Comparison of ENCODE assay signal across 13 cellular contexts in the genomic region with DNA sequence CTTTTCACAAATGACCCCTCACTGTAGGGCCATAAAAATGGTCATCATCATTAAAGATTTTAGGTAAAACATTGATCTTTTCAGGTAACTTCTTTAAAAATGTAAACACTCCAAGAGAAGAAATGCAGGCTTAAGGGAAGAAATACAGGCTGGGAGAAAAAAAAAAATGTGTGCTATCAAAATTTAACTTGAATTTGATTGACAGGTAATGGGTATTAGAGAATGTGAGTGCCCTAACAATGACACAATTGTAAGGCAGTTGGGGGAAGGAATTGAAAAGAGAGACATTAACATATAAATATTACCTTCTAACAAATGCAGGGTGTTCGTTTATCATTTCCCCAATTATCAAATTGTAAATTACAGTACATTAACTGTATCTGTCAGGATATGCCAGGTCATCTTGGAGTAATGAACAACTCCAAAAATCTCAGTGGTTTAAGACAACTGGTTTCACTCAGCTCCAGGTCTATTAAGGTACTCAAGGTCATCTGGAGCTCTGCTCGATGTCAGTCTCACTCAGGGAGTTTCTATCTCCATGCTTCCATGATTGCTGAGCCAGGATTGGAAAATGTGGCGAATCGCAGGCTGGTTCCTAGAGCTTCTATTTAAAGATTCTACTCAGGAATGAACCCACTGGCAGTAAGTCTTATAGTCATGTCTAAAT. TPM values are rescaled to one million over a fixed set of nuclear protein-coding genes. Genes with fewer than 3 reads are reported as not detected.
A peak's percentile ranks its signal among the peaks of the same experiment; 100 is the strongest.
DNase-seq lines count a peak whose midpoint lies in the region; ATAC-seq and TF ChIP-seq lines count a peak whose summit lies in the region.
"Had no signal": no experiment of that assay in that cellular context is flagged by ENCODE, and none has a peak within 500 bp of the region (broad histone marks: within the 10 kb centered on the region; RNA-seq: fewer than 3 reads in every experiment).

No MANE protein-coding gene starts in this region.

- H3K4me3 ChIP-seq in right atrium auricular region (no peak overlapping the region), cardiac muscle cell (no peak overlapping the region), gastroesophageal sphincter (no peak overlapping the region)
- H3K4me3 ChIP-seq: BLaER1 treated with 17β-estradiol and CSF1 and Interleukin-3, amounts not matched to agents 10 nM and 100 nM had no signal

- TF ChIP-seq EP300 in gastroesophageal sphincter (IDR thresholded peaks at IDR 0.05): no peak

- intact Hi-C loops in Right ventricle myocardium superior (cut with DNase I): no loop called here
- intact Hi-C loops in left ventricle myocardium superior (cut with micrococcal nuclease): no loop called here

- ATAC-seq in Right ventricle myocardium superior (ENCODE audit: poor library complexity): peak; percentile 82
- peak; percentile 87 for ATAC-seq in left ventricle myocardium superior
- ATAC-seq in gastroesophageal sphincter: no peak

- WGBS in gastroesophageal sphincter (ENCODE audit: low coverage in 1 of 2), 2 donors: 54 to 88% methylated on average over 2 to 4 of the region's 4 CpGs

- H3K27ac ChIP-seq in right atrium auricular region (peak overlapping the region in 1 of 2 donors; percentile 52), cardiac muscle cell (peak overlapping the region; percentile 36), gastroesophageal sphincter (no peak overlapping the region)
- H3K27ac ChIP-seq: BLaER1 treated with 17β-estradiol and CSF1 and Interleukin-3, amounts not matched to agents 10 nM and 100 nM had no signal

- H3K36me3 ChIP-seq in right atrium auricular region (no peaks in the 10 kb centered on the region), cardiac muscle cell (no peaks in the 10 kb centered on the region), gastroesophageal sphincter (no peaks in the 10 kb centered on the region)
- H3K36me3 ChIP-seq: BLaER1 treated with 17β-estradiol and CSF1 and Interleukin-3, amounts not matched to agents 10 nM and 100 nM had no signal

- H3K27me3 ChIP-seq in right atrium auricular region (no peaks in the 10 kb centered on the region), cardiac muscle cell (no peaks in the 10 kb centered on the region), gastroesophageal sphincter (no peaks in the 10 kb centered on the region)
- H3K27me3 ChIP-seq: BLaER1 treated with 17β-estradiol and CSF1 and Interleukin-3, amounts not matched to agents 10 nM and 100 nM had no signal

- TF ChIP-seq POLR2A in gastroesophageal sphincter (IDR thresholded peaks at IDR 0.05): no peak

- H3K4me1 ChIP-seq in right atrium auricular region: peaks cover 0 to 13% of the 10 kb centered on the region in 2 donors
- peaks cover 17% of the 10 kb centered on the region for H3K4me1 ChIP-seq in cardiac muscle cell (ENCODE audit: low read depth)
- peaks cover 0 to 12% (median 0%) of the 10 kb centered on the region in 3 donors for H3K4me1 ChIP-seq in gastroesophageal sphincter

- no peaks in the 10 kb centered on the region for H3K9me3 ChIP-seq in right atrium auricular region
- H3K9me3 ChIP-seq in cardiac muscle cell (ENCODE audit: low read depth): no peaks in the 10 kb centered on the region
- H3K9me3 ChIP-seq in gastroesophageal sphincter: no peaks in the 10 kb centered on the region
- H3K9me3 ChIP-seq: BLaER1 treated with 17β-estradiol and CSF1 and Interleukin-3, amounts not matched to agents 10 nM and 100 nM had no signal

- TF ChIP-seq CTCF in right atrium auricular region (IDR thresholded peaks at IDR 0.05) (no peak), cardiac muscle cell (IDR thresholded peaks at IDR 0.05; ENCODE audit: low read depth, low read length) (no peak), gastroesophageal sphincter (IDR thresholded peaks at IDR 0.05) (no peak)

- DNase-seq in Right ventricle myocardium superior (no peak), right atrium auricular region (ENCODE audit: low spot score) (no peak), cardiac muscle cell (ENCODE audit: low read depth in 1 of 2, low spot score in 1 of 2) (peak in 1 of 2 donors; percentile 59), left ventricle myocardium superior (peak; percentile 34), AML-193 (lab: John Stamatoyannopoulos, UW) (no peak), glomerular visceral epithelial cell (ENCODE audit: extremely low spot score) (no peak)
- DNase-seq: 8988T; CD4-positive, CD25-positive, alpha-beta regulatory T cell; GF-D8; HCEC 1CT; IMR-90 had no signal

RNA-seq across cellular contexts. Expression of a gene that starts 55.7 kb away (rescaled TPM):
- total RNA-seq in Right ventricle myocardium superior: 7.5 TPM
- 1 to 10 TPM; 2.7 to 6.3 TPM for total RNA-seq in right atrium auricular region
- 0.60 and 0.71 TPM in 2 replicates for total RNA-seq in cardiac muscle cell
- polyA plus RNA-seq in cardiac muscle cell: 0.45 and 1.0 TPM in 2 replicates
- 8.8 TPM for total RNA-seq in left ventricle myocardium superior
- total RNA-seq in gastroesophageal sphincter: 1 to 10 TPM in 3 of 4 donors, under 1 TPM in 1; 0.42 to 1.9 (median 1.3) TPM
- total RNA-seq: CD4-positive, CD25-positive, alpha-beta regulatory T cell had no signal
- polyA plus RNA-seq: CD4-positive, CD25-positive, alpha-beta regulatory T cell had no signal
